17 cellular contexts compared by ENCODE assay signal in the genomic region with DNA sequence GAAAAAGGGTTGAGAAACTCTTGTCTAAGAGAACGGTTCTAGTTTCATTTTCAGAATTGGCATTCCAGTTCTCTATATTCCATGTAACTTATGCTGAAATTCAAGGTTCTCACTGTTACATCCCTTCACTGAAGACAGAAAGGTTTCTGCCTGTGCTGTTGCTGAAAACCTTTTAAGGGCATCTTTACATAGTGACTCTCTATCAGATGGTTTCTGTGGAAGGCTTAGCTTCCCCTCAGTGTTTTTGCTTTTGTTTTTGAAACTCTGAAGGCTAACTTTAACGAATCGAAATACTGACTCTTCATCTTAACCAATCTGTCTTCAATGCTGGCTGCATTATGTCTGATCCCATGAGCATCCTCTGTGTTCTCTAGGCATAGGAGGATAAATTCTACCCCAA.
DNase-seq lines count a peak whose midpoint lies in the region; ATAC-seq and TF ChIP-seq lines count a peak whose summit lies in the region.
"Had no signal": no experiment of that assay in that cellular context is flagged by ENCODE, and none has a peak within 500 bp of the region (broad histone marks: within the 10 kb centered on the region; RNA-seq: fewer than 3 reads in every experiment).

No MANE protein-coding gene starts in this region.

- no peaks in the 10 kb centered on the region for H3K9me3 Mint-ChIP-seq in glutamatergic neuron (ENCODE audit: unreplicated experiment)

- H3K4me1 ChIP-seq in PC-9 (replicated peaks; ENCODE audit: insufficient read depth) = no peaks in the 10 kb centered on the region

- intact Hi-C loops in PC-9 (cut with micrococcal nuclease; ENCODE audit: unreplicated experiment) = no loop called here

- no peak overlapping the region for H2AFZ ChIP-seq in PC-9
- H2AFZ ChIP-seq: GM23338 had no signal

- H3K9me2 ChIP-seq in PC-9 (ENCODE audit: insufficient read depth) = no peaks in the 10 kb centered on the region; the same call in 1 of the 2 replicates

- H3F3A ChIP-seq in PC-9 (ENCODE audit: insufficient read depth, low read depth) = no peaks in the 10 kb centered on the region; the same call in 1 of the 2 replicates

- TF ChIP-seq CTCF in PC-9 (conservative IDR thresholded peaks at IDR 0.05) (no peak), glutamatergic neuron (IDR thresholded peaks at IDR 0.05; ENCODE audit: partially characterized antibody, unreplicated experiment) (no peak)

- H3K36me3 ChIP-seq in MG63 = no peaks in the 10 kb centered on the region
- H3K36me3 ChIP-seq in PC-9 (ENCODE audit: low read depth) = no peaks in the 10 kb centered on the region

- BruUV-seq in PC-9 (replicated peaks; lab: Mats Ljungman, UMichigan) = no TSS peak

- no peaks in the 10 kb centered on the region for H3K79me2 ChIP-seq in PC-9 (ENCODE audit: low read depth)

- H3K36me3 Mint-ChIP-seq in glutamatergic neuron (ENCODE audit: unreplicated experiment) = no peaks in the 10 kb centered on the region

- H4K20me1 ChIP-seq in PC-9 (ENCODE audit: insufficient read depth) = no peaks in the 10 kb centered on the region

- H3K9me3 ChIP-seq in MG63 = peaks cover 2% of the 10 kb centered on the region; the same call in 1 of the 2 replicates
- H3K9me3 ChIP-seq in PC-9 (ENCODE audit: insufficient read depth, low read depth) = no peaks in the 10 kb centered on the region; the same call in 1 of the 2 replicates

- H3K27me3 ChIP-seq in MG63 (no peaks in the 10 kb centered on the region), PC-9 (ENCODE audit: insufficient read depth, low read depth) (no peaks in the 10 kb centered on the region)

- DNase-seq in A172 (ENCODE audit: low spot score) (peak; percentile 10), MG63 (no peak), PC-9 (no peak), T1000 (lab: John Stamatoyannopoulos, UW) (no peak), glutamatergic neuron (no peak)
- DNase-seq: CD4-positive, alpha-beta T cell; DMS79 treated with DMSO at 0.1 percent for 48 hours; GDM1; NCI-H1092; NCI-H446; NCI-H774 had no signal

- peak overlapping the region; percentile 25; the same call in 1 of the 2 replicates for H3K4me2 ChIP-seq in PC-9
- H3K4me2 ChIP-seq: GM23338 had no signal

- H3K4me1 Mint-ChIP-seq in glutamatergic neuron (ENCODE audit: low read depth, unreplicated experiment) = no peaks in the 10 kb centered on the region
- H3K4me1 Mint-ChIP-seq: B cell, GM23338 had no signal

- CTCF ChIA-PET in PC-9 (lab: Charles Lee) = no interaction called here

- no peak overlapping the region for H3K4me3 Mint-ChIP-seq in glutamatergic neuron (ENCODE audit: unreplicated experiment)
- H3K4me3 Mint-ChIP-seq: B cell; CD4-positive, alpha-beta T cell; GM23338 had no signal

- H3K27ac Mint-ChIP-seq in glutamatergic neuron (ENCODE audit: unreplicated experiment) = no peak overlapping the region
- H3K27ac Mint-ChIP-seq: B cell; CD4-positive, alpha-beta T cell; GM23338 had no signal

- peak; percentile 70 for ATAC-seq in GM18867 (IDR thresholded peaks at IDR 0.05; ENCODE audit: unreplicated experiment)
- no peak for ATAC-seq in HG03175 (IDR thresholded peaks at IDR 0.05; ENCODE audit: unreplicated experiment)
- no peak for ATAC-seq in HG02759 (IDR thresholded peaks at IDR 0.05; ENCODE audit: unreplicated experiment)
- ATAC-seq: GM23338, HepG2 had no signal

- H3K27me3 Mint-ChIP-seq in glutamatergic neuron (ENCODE audit: unreplicated experiment) = no peaks in the 10 kb centered on the region
- H3K27me3 Mint-ChIP-seq: B cell; CD4-positive, alpha-beta T cell had no signal

- POLR2A ChIA-PET in PC-9 (lab: Charles Lee; ENCODE audit: unreplicated experiment) = no interaction called here

- peak overlapping the region; percentile 40 for H3K4me3 ChIP-seq in MG63
- H3K4me3 ChIP-seq in PC-9 = no peak overlapping the region
- H3K4me3 ChIP-seq: GM23338 had no signal

- no peak overlapping the region for H3K27ac ChIP-seq in PC-9
